Comparison of ENCODE assay signal across 22 cellular contexts in the genomic region with DNA sequence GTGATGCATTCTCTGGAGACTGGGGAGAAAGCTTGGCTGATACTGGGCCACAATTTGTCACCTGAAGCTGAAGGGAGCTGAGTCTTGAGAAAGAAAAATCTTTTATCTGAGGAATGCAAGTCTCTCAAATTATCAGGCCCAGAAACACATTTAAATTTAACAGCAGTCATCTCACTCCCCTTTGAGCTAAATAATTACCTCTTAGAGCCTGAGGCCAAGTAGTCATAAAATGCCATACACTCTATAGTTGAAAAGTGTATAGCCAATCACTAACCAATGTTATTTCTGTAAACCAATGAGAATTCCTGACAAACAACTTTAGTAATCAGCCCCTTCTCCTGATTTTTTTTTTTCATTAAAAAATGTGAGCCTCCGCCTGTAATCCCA. TPM values are rescaled to one million over a fixed set of nuclear protein-coding genes. Genes with fewer than 3 reads are reported as not detected.
DNase-seq lines count a peak whose midpoint lies in the region; ATAC-seq and TF ChIP-seq lines count a peak whose summit lies in the region.
"Had no signal": no experiment of that assay in that cellular context is flagged by ENCODE, and none has a peak within 500 bp of the region (broad histone marks: within the 10 kb centered on the region; RNA-seq: fewer than 3 reads in every experiment).

No MANE protein-coding gene starts in this region.

- no peak for DNase-seq in activated CD4-positive, alpha-beta memory T cell treated with anti-CD3 and anti-CD28 coated beads for 36 hours
- DNase-seq in activated CD4-positive, alpha-beta memory T cell treated with anti-CD3 and anti-CD28 coated beads, Interleukin-2, amount 10 ng/mL, durations not matched to agents 7 days and 5 days, result no peak
- DNase-seq in osteocyte (ENCODE audit: extremely low spot score, unreplicated experiment), result no peak
- DNase-seq in sciatic nerve (ENCODE audit: low spot score), result no peak
- DNase-seq in COR-L47 (lab: John Stamatoyannopoulos, UW), result no peak
- DNase-seq: activated gamma-delta T cell; Calu3; central memory CD4-positive, alpha-beta T cell; foreskin fibroblast; GOT3; immature natural killer cell; left ventricle myocardium inferior; mucosa of descending colon; MV-4-11; NCI-H1694 treated with DMSO at 0.1 percent for 48 hours; NCI-H82; SHP77 treated with DMSO at 0.1 percent for 48 hours; spleen; stimulated activated CD4-positive, alpha-beta T cell treated with anti-CD3 and anti-CD28 coated beads, Interleukin-4, amount 100 ng/mL, for 4 hours had no signal

- no peaks in the 10 kb centered on the region for H3K9me3 Mint-ChIP-seq in activated CD4-positive, alpha-beta memory T cell treated with anti-CD3 and anti-CD28 coated beads for 36 hours
- no peaks in the 10 kb centered on the region for H3K9me3 Mint-ChIP-seq in activated CD4-positive, alpha-beta memory T cell treated with anti-CD3 and anti-CD28 coated beads, Interleukin-2, amount 10 ng/mL, durations not matched to agents 7 days and 5 days
- H3K9me3 Mint-ChIP-seq in activated naive CD8-positive, alpha-beta T cell (ENCODE audit: low read depth), result no peaks in the 10 kb centered on the region
- H3K9me3 Mint-ChIP-seq in osteocyte (ENCODE audit: unreplicated experiment), result no peaks in the 10 kb centered on the region

- no peak overlapping the region for H3K4me3 Mint-ChIP-seq in activated CD4-positive, alpha-beta memory T cell treated with anti-CD3 and anti-CD28 coated beads for 36 hours
- H3K4me3 Mint-ChIP-seq in activated CD4-positive, alpha-beta memory T cell treated with anti-CD3 and anti-CD28 coated beads, Interleukin-2, amount 10 ng/mL, durations not matched to agents 7 days and 5 days, result no peak overlapping the region
- H3K4me3 Mint-ChIP-seq in activated naive CD8-positive, alpha-beta T cell, result no peak overlapping the region
- no peak overlapping the region for H3K4me3 Mint-ChIP-seq in osteocyte (ENCODE audit: unreplicated experiment)

- peaks cover 1% of the 10 kb centered on the region for H3K27me3 Mint-ChIP-seq in activated CD4-positive, alpha-beta memory T cell treated with anti-CD3 and anti-CD28 coated beads for 36 hours
- no peaks in the 10 kb centered on the region for H3K27me3 Mint-ChIP-seq in activated CD4-positive, alpha-beta memory T cell treated with anti-CD3 and anti-CD28 coated beads, Interleukin-2, amount 10 ng/mL, durations not matched to agents 7 days and 5 days
- H3K27me3 Mint-ChIP-seq in activated naive CD8-positive, alpha-beta T cell, result no peaks in the 10 kb centered on the region
- H3K27me3 Mint-ChIP-seq in osteocyte (ENCODE audit: unreplicated experiment), result no peaks in the 10 kb centered on the region

- H3K27ac Mint-ChIP-seq in activated CD4-positive, alpha-beta memory T cell treated with anti-CD3 and anti-CD28 coated beads for 36 hours, result peak overlapping the region; percentile 73
- no peak overlapping the region for H3K27ac Mint-ChIP-seq in activated CD4-positive, alpha-beta memory T cell treated with anti-CD3 and anti-CD28 coated beads, Interleukin-2, amount 10 ng/mL, durations not matched to agents 7 days and 5 days
- H3K27ac Mint-ChIP-seq in activated naive CD8-positive, alpha-beta T cell, result peak overlapping the region; percentile 10
- H3K27ac Mint-ChIP-seq in osteocyte (ENCODE audit: unreplicated experiment), result peak overlapping the region; percentile 85

- CTCF ChIA-PET in activated CD4-positive, alpha-beta memory T cell treated with anti-CD3 and anti-CD28 coated beads for 36 hours (lab: Charles Lee), result interaction anchor here (1.2 to 2.1 kb wide), 3 partner anchors 12 to 198 kb away, joined by 4 to 7 read pairs (median 6); no protein-coding TSS in a partner anchor
- CTCF ChIA-PET in activated CD4-positive, alpha-beta memory T cell treated with anti-CD3 and anti-CD28 coated beads, Interleukin-2, amount 10 ng/mL, durations not matched to agents 7 days and 5 days (lab: Charles Lee), result no interaction called here

- H3K4me1 Mint-ChIP-seq in activated CD4-positive, alpha-beta memory T cell treated with anti-CD3 and anti-CD28 coated beads for 36 hours (ENCODE audit: low read depth), result peaks cover 16% of the 10 kb centered on the region
- peaks cover 12% of the 10 kb centered on the region for H3K4me1 Mint-ChIP-seq in activated CD4-positive, alpha-beta memory T cell treated with anti-CD3 and anti-CD28 coated beads, Interleukin-2, amount 10 ng/mL, durations not matched to agents 7 days and 5 days
- H3K4me1 Mint-ChIP-seq in activated naive CD8-positive, alpha-beta T cell (ENCODE audit: low read depth), result peaks cover 3% of the 10 kb centered on the region
- peaks cover 32% of the 10 kb centered on the region for H3K4me1 Mint-ChIP-seq in osteocyte (ENCODE audit: unreplicated experiment)

- no peaks in the 10 kb centered on the region for H3K36me3 Mint-ChIP-seq in activated CD4-positive, alpha-beta memory T cell treated with anti-CD3 and anti-CD28 coated beads for 36 hours
- H3K36me3 Mint-ChIP-seq in activated CD4-positive, alpha-beta memory T cell treated with anti-CD3 and anti-CD28 coated beads, Interleukin-2, amount 10 ng/mL, durations not matched to agents 7 days and 5 days (ENCODE audit: low read depth), result no peaks in the 10 kb centered on the region
- no peaks in the 10 kb centered on the region for H3K36me3 Mint-ChIP-seq in activated naive CD8-positive, alpha-beta T cell
- no peaks in the 10 kb centered on the region for H3K36me3 Mint-ChIP-seq in osteocyte (ENCODE audit: unreplicated experiment)
- H3K36me3 Mint-ChIP-seq: immature natural killer cell had no signal

- ATAC-seq in GM21515 (IDR thresholded peaks at IDR 0.05; ENCODE audit: unreplicated experiment), result peak; percentile 8
- ATAC-seq in HG03135 (IDR thresholded peaks at IDR 0.05; ENCODE audit: unreplicated experiment), result no peak
- ATAC-seq in sciatic nerve, result no peak
- ATAC-seq: mucosa of descending colon had no signal

- intact Hi-C loops in activated CD4-positive, alpha-beta memory T cell treated with anti-CD3 and anti-CD28 coated beads for 36 hours (cut with micrococcal nuclease), result loop anchor here (1.0 to 5.0 kb wide), 5 partner anchors 37 to 347 kb away; no protein-coding TSS in a partner anchor
- intact Hi-C loops in sciatic nerve (cut with DNase I), result no loop called here

- POLR2A ChIA-PET in activated CD4-positive, alpha-beta memory T cell treated with anti-CD3 and anti-CD28 coated beads for 36 hours (lab: Charles Lee), result interaction anchor here (0.9 kb wide), 1 partner anchor 91 kb away, joined by 4 read pairs; no protein-coding TSS in a partner anchor
- POLR2A ChIA-PET in activated CD4-positive, alpha-beta memory T cell treated with anti-CD3 and anti-CD28 coated beads, Interleukin-2, amount 10 ng/mL, durations not matched to agents 7 days and 5 days (lab: Charles Lee), result no interaction called here

- TF ChIP-seq CTCF in osteocyte (IDR thresholded peaks at IDR 0.05), result no peak

RNA-seq across cellular contexts. Expression of gene DAPK1, which starts 32.7 kb away (rescaled TPM):
- 1 to 10 TPM; 1.9 to 3.3 TPM for total RNA-seq in activated CD4-positive, alpha-beta memory T cell treated with anti-CD3 and anti-CD28 coated beads for 36 hours
- total RNA-seq in activated CD4-positive, alpha-beta memory T cell treated with anti-CD3 and anti-CD28 coated beads, Interleukin-2, amount 10 ng/mL, durations not matched to agents 7 days and 5 days, result under 1 TPM; 0.50 to 0.86 TPM
- total RNA-seq in osteocyte (294 and 304 TPM in 2 replicates), sciatic nerve (71.1 TPM)

Comparison
In these comparisons a context has a peak if more than half of its experiments do, and no peak if none do; other contexts are left out.
1. RNA of gene DAPK1, which starts 32.7 kb away (total RNA-seq): 294 to 304 TPM in osteocyte and 71.1 TPM in sciatic nerve (single experiment); 1.9 to 3.3 TPM in activated CD4-positive, alpha-beta memory T cell treated with anti-CD3 and anti-CD28 coated beads for 36 hours and 0.50 to 0.86 TPM in activated CD4-positive, alpha-beta memory T cell treated with anti-CD3 and anti-CD28 coated beads, Interleukin-2, amount 10 ng/mL, durations not matched to agents 7 days and 5 days; every median in the first group is over 10 times any median in the second.